Comparison of ENCODE assay signal across 16 cellular contexts in the genomic region with DNA sequence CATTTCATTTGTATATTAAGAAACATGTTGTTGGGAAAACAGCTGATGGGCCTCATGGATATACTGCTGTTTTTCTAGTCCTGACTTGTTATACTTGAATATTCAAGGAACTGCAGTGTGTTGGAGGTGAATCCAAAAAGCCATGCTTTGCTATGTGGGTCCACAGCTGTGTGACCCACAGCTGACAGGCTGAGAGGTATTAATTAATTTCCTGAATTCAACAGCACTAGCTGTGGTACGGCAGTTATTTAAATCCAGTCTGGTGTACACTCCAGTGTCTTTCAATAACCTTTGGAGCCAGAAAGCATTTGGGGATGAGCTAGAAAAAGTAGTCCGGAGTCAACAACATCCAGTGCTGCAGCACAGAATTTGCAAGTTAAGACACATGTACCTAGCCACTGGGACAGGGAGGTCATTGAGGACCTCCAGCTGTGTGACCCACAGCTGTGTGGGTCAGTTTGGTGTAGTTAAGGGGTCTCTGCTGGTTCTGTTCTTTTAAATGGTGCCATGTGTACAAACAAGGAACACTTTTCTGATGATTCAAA.
"Had no signal": no experiment of that assay in that cellular context is flagged by ENCODE, and none has a peak within 500 bp of the region (broad histone marks: within the 10 kb centered on the region; RNA-seq: fewer than 3 reads in every experiment).

No MANE protein-coding gene starts in this region.

- ATAC-seq: activated CD8-positive, alpha-beta memory T cell treated with anti-CD3 and anti-CD28 coated beads, Interleukin-2, amount 10 ng/mL, durations not matched to agents 7 days and 5 days; gastroesophageal sphincter; stimulated activated naive CD8-positive, alpha-beta T cell treated with anti-CD3 and anti-CD28 coated beads, Interleukin-15, amount 100 ng/mL, for 72 hours had no signal

- DNase-seq: activated CD4-positive, alpha-beta memory T cell treated with anti-CD3 and anti-CD28 coated beads for 36 hours; activated CD4-positive, alpha-beta T cell treated with anti-CD3 and anti-CD28 coated beads for 1 hour; activated CD8-positive, alpha-beta memory T cell treated with anti-CD3 and anti-CD28 coated beads, Interleukin-2, amount 10 ng/mL, durations not matched to agents 7 days and 5 days; activated naive CD4-positive, alpha-beta T cell treated with anti-CD3 and anti-CD28 coated beads, Interleukin-2, amount 10 ng/mL, durations not matched to agents 7 days and 5 days; activated T-cell treated with anti-CD3 and anti-CD28 coated beads, Interleukin-2, amount 50 U/mL, for 1 hour; dermis blood vessel endothelial cell; erythroblast; mammary epithelial cell; naive B cell; stimulated activated CD4-positive, alpha-beta T cell treated with anti-CD3 and anti-CD28 coated beads, Interleukin-1b, Interleukin-23, amount 100 ng/mL, for 48 hours; stimulated activated naive CD8-positive, alpha-beta T cell treated with anti-CD3 and anti-CD28 coated beads, Interleukin-15, amount 100 ng/mL, for 72 hours; T1000 had no signal

- H2AFZ ChIP-seq: parathyroid adenoma had no signal

- H3K4me3 ChIP-seq: gastroesophageal sphincter, left lung, thoracic aorta had no signal

- H3K27me3 ChIP-seq: gastroesophageal sphincter, left lung had no signal

- H3K36me3 ChIP-seq: left lung, thoracic aorta had no signal

- H3K9ac ChIP-seq: parathyroid adenoma had no signal

- H3K9me3 ChIP-seq: gastroesophageal sphincter, left lung, thoracic aorta had no signal
